8 cellular contexts compared by ENCODE assay signal in genomic region chr17:2707721-2708584, GRCh38. TPM values are rescaled to one million over a fixed set of nuclear protein-coding genes. Genes with fewer than 3 reads are reported as not detected.
A peak's percentile ranks its signal among the peaks of the same experiment; 100 is the strongest.
DNase-seq lines count a peak whose midpoint lies in the region; ATAC-seq and TF ChIP-seq lines count a peak whose summit lies in the region.

No MANE protein-coding gene starts in this region.

- no peak for DNase-seq in GM13976 (ENCODE audit: low spot score)
- peak; percentile 86 to 95 for DNase-seq in psoas muscle
- no peak for DNase-seq in NCI-H526 treated with DMSO at 0.1 percent for 48 hours (lab: John Stamatoyannopoulos, UW)

- in situ Hi-C loops in GM13976 (cut with MboI; ENCODE audit: low sequenced_read_pairs, unreplicated experiment), result no loop called here

- no peak overlapping the region for H3K4me3 ChIP-seq in WI38 (ENCODE audit: low read depth, low read length)
- H3K4me3 ChIP-seq in gastroesophageal sphincter, result peak overlapping the region in 1 of 2 donors; percentile 16
- H3K4me3 ChIP-seq in psoas muscle, result peak overlapping the region; percentile 82

- H3K27me3 ChIP-seq in gastroesophageal sphincter, result no peaks in the 10 kb centered on the region
- no peaks in the 10 kb centered on the region for H3K27me3 ChIP-seq in psoas muscle (ENCODE audit: insufficient read depth in 3 of 3, low read length in 2 of 3)

- WGBS in gastroesophageal sphincter (ENCODE audit: low coverage in 1 of 2), 2 donors, result no CpG with 5 or more reads among the region's 13 CpGs
- WGBS in psoas muscle, 3 donors, result 23 to 36% (median 23%) methylated on average over 10 to 13 of the region's 13 CpGs

- TF ChIP-seq CTCF in GM13976 (IDR thresholded peaks at IDR 0.05; ENCODE audit: borderline replicate concordance, control extremely low read depth, extremely low read depth, insufficient read depth, missing control alignments) (peak; percentile 55), WI38 (IDR thresholded peaks at IDR 0.05; ENCODE audit: low read depth, low read length) (peak; percentile 24; the same call in 1 of the 2 replicates), gastroesophageal sphincter (IDR thresholded peaks at IDR 0.05) (peak in 2 of 4 experiments; percentile 22 to 50), psoas muscle (IDR thresholded peaks at IDR 0.05) (peak; percentile 53)

- H3K4me1 ChIP-seq in gastroesophageal sphincter, result peaks cover 0 to 78% (median 41%) of the 10 kb centered on the region in 3 donors
- peaks cover 59% of the 10 kb centered on the region for H3K4me1 ChIP-seq in psoas muscle

- TF ChIP-seq POLR2A in gastroesophageal sphincter (IDR thresholded peaks at IDR 0.05), result no peak

- H3K27ac ChIP-seq in gastroesophageal sphincter (peak overlapping the region in 3 of 4 donors; percentile 34 to 89 (median 80)), psoas muscle (peak overlapping the region; percentile 91)

- ATAC-seq in gastroesophageal sphincter (no peak), psoas muscle (peak; percentile 66 to 71 (median 67)), GM19351 (IDR thresholded peaks at IDR 0.05; ENCODE audit: unreplicated experiment) (no peak), HG03520 (IDR thresholded peaks at IDR 0.05; ENCODE audit: unreplicated experiment) (no peak), HG03097 (IDR thresholded peaks at IDR 0.05; ENCODE audit: low FRiP score, unreplicated experiment) (no peak)

- no peak for TF ChIP-seq EP300 in gastroesophageal sphincter (IDR thresholded peaks at IDR 0.05)

- H3K36me3 ChIP-seq in gastroesophageal sphincter (peaks cover 0 to 15% of the 10 kb centered on the region in 2 donors), psoas muscle (ENCODE audit: insufficient read depth in 1 of 2, low read depth in 1 of 2) (peaks cover 3 to 14% of the 10 kb centered on the region in 2 donors)

- H3K9me3 ChIP-seq in gastroesophageal sphincter, result no peaks in the 10 kb centered on the region
- H3K9me3 ChIP-seq in psoas muscle, result no peaks in the 10 kb centered on the region

- intact Hi-C loops in psoas muscle (cut with DNase I), result loop anchor here (2.0 to 10.0 kb wide), 5 partner anchors 21 to 291 kb away; partner anchors contain the start of gene METTL16 (in 2 of the 2)

RNA-seq across cellular contexts. Expression of gene CLUH, which starts 3.6 kb away (rescaled TPM):
- 10 to 100 TPM; 42.6 to 87.6 (median 52.9) TPM for total RNA-seq in gastroesophageal sphincter
- 100 to 1,000 TPM; 105 to 218 (median 132) TPM for total RNA-seq in psoas muscle
- 100 to 1,000 TPM in 2 of 3 donors, 10 to 100 TPM in 1; 92.2 to 130 (median 117) TPM for polyA plus RNA-seq in psoas muscle

RNA-seq across cellular contexts. Expression of gene CCDC92B, which starts 41.5 kb away (rescaled TPM):
- total RNA-seq in gastroesophageal sphincter (under 1 TPM in 1 of 4 donors, not detected in 3; 0.08 TPM), psoas muscle (under 1 TPM in 1 of 4 donors, not detected in 3; 0.23 TPM)
- under 1 TPM; 0.01 to 0.09 (median 0.04) TPM for polyA plus RNA-seq in psoas muscle

Comparison
In these comparisons a context has a peak if more than half of its experiments do, and no peak if none do; other contexts are left out.
1. DNase-seq: peak in psoas muscle (2 of 2); none in GM13976 (single experiment) and NCI-H526 treated with DMSO at 0.1 percent for 48 hours (single experiment).
2. ATAC-seq: peak in psoas muscle (4 of 4); none in gastroesophageal sphincter (single experiment), GM19351 (single experiment), HG03520 (single experiment) and HG03097 (single experiment).